Comparison of ENCODE assay signal across 22 cellular contexts in the genomic region with DNA sequence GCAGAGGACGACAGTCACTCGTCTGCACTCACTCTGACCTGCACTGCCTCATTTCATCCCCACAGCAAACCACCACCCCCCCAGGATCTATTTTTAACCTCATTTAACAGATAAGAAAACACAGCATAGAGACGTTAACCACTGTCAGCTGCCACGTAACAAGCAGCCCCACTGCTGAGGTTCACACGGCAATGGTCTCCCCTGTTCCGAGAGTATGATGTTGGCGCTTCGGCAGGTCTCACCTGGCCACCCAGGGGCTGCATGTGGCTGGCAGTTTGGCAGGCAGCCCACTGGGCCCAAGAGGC.
"Had no signal": no experiment of that assay in that cellular context is flagged by ENCODE, and none has a peak within 500 bp of the region (broad histone marks: within the 10 kb centered on the region; RNA-seq: fewer than 3 reads in every experiment).

No MANE protein-coding gene starts in this region.

- H3K27me3 ChIP-seq: esophagus muscularis mucosa, gastrocnemius medialis, pancreas, tibial artery, upper lobe of left lung, uterus had no signal

- H3K4me3 Mint-ChIP-seq: naive B cell; neural crest cell; stimulated activated memory B cell treated with anti-CD40 and anti-IgM and Interleukin-4, amounts not matched to agents 10 μg/mL and 1 μg/mL and 100 μg/mL, for 72 hours; stimulated activated naive CD8-positive, alpha-beta T cell treated with anti-CD3 and anti-CD28 coated beads, Interleukin-15, Interleukin-2, amounts not matched to agents 100 ng/mL and 50 ng/mL, for 24 hours had no signal

- DNase-seq: effector memory CD4-positive, alpha-beta T cell; gastrocnemius medialis; islet precursor cell; left lung; mesendoderm; naive B cell; occipital lobe; pancreas; spleen; stimulated activated CD4-positive, alpha-beta T cell treated with anti-CD3 and anti-CD28 coated beads, Interleukin-15, amount 100 ng/mL, for 24 hours; stimulated activated CD4-positive, alpha-beta T cell treated with anti-CD3 and anti-CD28 coated beads, Interleukin-1b, Interleukin-23, amount 100 ng/mL, for 48 hours; stimulated activated CD4-positive, alpha-beta T cell treated with anti-CD3 and anti-CD28 coated beads, Interleukin-4, amount 100 ng/mL, for 24 hours; tibial artery; uterus had no signal

- ATAC-seq: gastrocnemius medialis; left lung; pancreas; sciatic nerve; stimulated activated memory B cell treated with anti-CD40 and anti-IgM and Interleukin-4, amounts not matched to agents 10 μg/mL and 1 μg/mL and 100 μg/mL, for 72 hours had no signal

- H3K27ac Mint-ChIP-seq: progenitor cell of endocrine pancreas; stimulated activated memory B cell treated with anti-CD40 and anti-IgM and Interleukin-4, amounts not matched to agents 10 μg/mL and 1 μg/mL and 100 μg/mL, for 72 hours; stimulated activated naive CD8-positive, alpha-beta T cell treated with anti-CD3 and anti-CD28 coated beads, Interleukin-15, Interleukin-2, amounts not matched to agents 100 ng/mL and 50 ng/mL, for 24 hours had no signal

- H3K36me3 ChIP-seq: esophagus muscularis mucosa, gastrocnemius medialis, left lung, pancreas, spleen, tibial artery, upper lobe of left lung, uterus had no signal

- H3K27me3 Mint-ChIP-seq: stimulated activated naive CD8-positive, alpha-beta T cell treated with anti-CD3 and anti-CD28 coated beads, Interleukin-15, Interleukin-2, amounts not matched to agents 100 ng/mL and 50 ng/mL, for 24 hours had no signal

- H3K36me3 Mint-ChIP-seq: naive B cell; stimulated activated memory B cell treated with anti-CD40 and anti-IgM and Interleukin-4, amounts not matched to agents 10 μg/mL and 1 μg/mL and 100 μg/mL, for 72 hours had no signal

- H3K27ac ChIP-seq: esophagus muscularis mucosa, gastrocnemius medialis, left lung, pancreas, spleen, tibial artery, upper lobe of left lung, uterus had no signal

- H3K4me1 Mint-ChIP-seq: stimulated activated memory B cell treated with anti-CD40 and anti-IgM and Interleukin-4, amounts not matched to agents 10 μg/mL and 1 μg/mL and 100 μg/mL, for 72 hours had no signal

- H3K4me3 ChIP-seq: esophagus muscularis mucosa, gastrocnemius medialis, left lung, lung, pancreas, spleen, tibial artery, upper lobe of left lung, uterus had no signal

- H3K4me1 ChIP-seq: esophagus muscularis mucosa, left lung, pancreas, spleen, tibial artery, upper lobe of left lung, uterus had no signal

- H3K9me3 ChIP-seq: esophagus muscularis mucosa, gastrocnemius medialis, left lung, pancreas, spleen, tibial artery, upper lobe of left lung, uterus had no signal
